ENCODE assay signal across 8 cellular contexts in the genomic region with DNA sequence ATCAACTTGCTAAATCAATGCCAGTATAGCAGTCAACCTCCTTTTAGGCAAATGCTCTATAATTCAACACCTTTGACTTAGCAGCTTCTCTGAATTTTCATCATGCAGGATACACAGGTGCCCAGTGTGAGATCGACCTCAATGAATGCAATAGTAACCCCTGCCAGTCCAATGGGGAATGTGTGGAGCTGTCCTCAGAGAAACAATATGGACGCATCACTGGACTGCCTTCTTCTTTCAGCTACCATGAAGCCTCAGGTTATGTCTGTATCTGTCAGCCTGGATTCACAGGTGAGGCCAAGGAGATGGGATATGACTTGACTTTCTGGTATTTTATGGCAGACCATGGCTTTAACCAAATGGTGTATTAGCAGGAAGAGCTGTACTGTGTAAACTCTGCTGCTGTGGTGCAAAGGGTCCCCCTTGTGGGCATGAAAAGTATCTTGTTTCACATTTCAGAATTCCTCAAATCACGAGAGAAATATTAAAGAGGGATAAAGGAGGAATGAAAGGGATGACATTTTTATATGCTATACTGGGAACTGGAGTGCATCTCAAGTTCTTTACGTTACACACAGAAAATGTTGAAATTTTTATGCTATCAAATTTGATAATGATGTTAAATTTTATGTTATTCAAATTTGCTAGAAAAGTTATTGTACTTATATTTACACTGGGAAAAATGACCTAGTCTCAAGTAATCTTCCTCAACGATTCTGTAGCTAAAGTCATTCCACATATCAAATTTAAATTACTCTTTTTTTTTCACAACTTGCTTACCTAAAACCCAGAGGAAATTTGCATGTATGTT.
DNase-seq lines count a peak whose midpoint lies in the region; ATAC-seq and TF ChIP-seq lines count a peak whose summit lies in the region.

No MANE protein-coding gene starts in this region.

- POLR2A ChIA-PET in AG04449 (lab: Yijun Ruan, JAX): no interaction called here

- H3K27me3 ChIP-seq in gastroesophageal sphincter: no peaks in the 10 kb centered on the region

- no peaks in the 10 kb centered on the region for H3K4me1 ChIP-seq in gastroesophageal sphincter

- TF ChIP-seq EP300 in gastroesophageal sphincter (IDR thresholded peaks at IDR 0.05): no peak

- WGBS in gastroesophageal sphincter (ENCODE audit: low coverage in 1 of 2), 2 donors: 38 to 57% methylated on average over 3 to 5 of the region's 5 CpGs

- CTCF ChIA-PET in AG04449 (lab: Yijun Ruan, JAX): interaction anchor here (0.7 to 4.4 kb wide), 31 partner anchors 8 to 617 kb away, joined by 3 to 61 read pairs (median 4); no protein-coding TSS in a partner anchor

- H3K36me3 ChIP-seq in gastroesophageal sphincter: no peaks in the 10 kb centered on the region

- H3K4me3 ChIP-seq in AG04449 (ENCODE audit: low read depth, low read length) (no peak overlapping the region), gastroesophageal sphincter (no peak overlapping the region)

- no peak for DNase-seq in AG04449 (ENCODE audit: low read depth, low spot score)
- DNase-seq in GM10266 (ENCODE audit: extremely low spot score): peak; percentile 51
- DNase-seq in NCI-H2029 (lab: John Stamatoyannopoulos, UW): peak; percentile 2
- peak; percentile 68 for DNase-seq in pons (ENCODE audit: low spot score)
- DNase-seq in cerebellar nuclear complex (lab: John Stamatoyannopoulos, UW): no peak

- no peak for TF ChIP-seq POLR2A in gastroesophageal sphincter (IDR thresholded peaks at IDR 0.05)

- H3K27ac ChIP-seq in VCaP: no peak overlapping the region
- H3K27ac ChIP-seq in gastroesophageal sphincter: no peak overlapping the region

- no peaks in the 10 kb centered on the region for H3K9me3 ChIP-seq in gastroesophageal sphincter

- ATAC-seq in HG02678 (IDR thresholded peaks at IDR 0.05; ENCODE audit: unreplicated experiment): peak; percentile 63
- no peak for ATAC-seq in gastroesophageal sphincter

- peak; percentile 69 for TF ChIP-seq CTCF in AG04449 (IDR thresholded peaks at IDR 0.05; ENCODE audit: insufficient read depth, low read length, missing control alignments)
- TF ChIP-seq CTCF in GM10266 (IDR thresholded peaks at IDR 0.05; ENCODE audit: control insufficient read depth, insufficient read depth, low read depth, missing control alignments): peak; percentile 57
- peak; percentile 78 for TF ChIP-seq CTCF in VCaP (conservative IDR thresholded peaks at IDR 0.05)
- peak; percentile 25 to 60 (median 44) for TF ChIP-seq CTCF in gastroesophageal sphincter (IDR thresholded peaks at IDR 0.05)

Comparison
In these comparisons a context has a peak if more than half of its experiments do, and no peak if none do; other contexts are left out.
1. DNase-seq: peak in GM10266 (single experiment), NCI-H2029 (single experiment) and pons (single experiment); none in AG04449 (single experiment) and cerebellar nuclear complex (0 of 2).
2. Peak in every context shown above with its lines, with median percentiles within 50 percentile points of each other: CTCF ChIP-seq.